8 cellular contexts compared by ENCODE assay signal in genomic region chr9:19464061-19464763, GRCh38.
DNase-seq lines count a peak whose midpoint lies in the region; ATAC-seq and TF ChIP-seq lines count a peak whose summit lies in the region.
"Had no signal": no experiment of that assay in that cellular context is flagged by ENCODE, and none has a peak within 500 bp of the region (broad histone marks: within the 10 kb centered on the region; RNA-seq: fewer than 3 reads in every experiment).

No MANE protein-coding gene starts in this region.

- H4K20me1 ChIP-seq in OCI-LY1 (ENCODE audit: insufficient read depth, low read length) = no peaks in the 10 kb centered on the region

- no peaks in the 10 kb centered on the region for H3K9me3 Mint-ChIP-seq in stimulated activated naive B cell treated with anti-CD40 and anti-IgM and Interleukin-4, amounts not matched to agents 10 μg/mL and 1 μg/mL and 100 μg/mL, for 72 hours

- H3K27me3 Mint-ChIP-seq in stimulated activated naive B cell treated with anti-CD40 and anti-IgM and Interleukin-4, amounts not matched to agents 10 μg/mL and 1 μg/mL and 100 μg/mL, for 72 hours = peaks cover 0 to 11% of the 10 kb centered on the region in 2 donors

- peak overlapping the region; percentile 51 for H3K4me2 ChIP-seq in OCI-LY1 (ENCODE audit: low read length)

- peak; percentile 11 for ATAC-seq in GM21526 (IDR thresholded peaks at IDR 0.05; ENCODE audit: low FRiP score, unreplicated experiment)
- peak in 1 of 2 donors; percentile 5 for ATAC-seq in stimulated activated naive B cell treated with anti-CD40 and anti-IgM and Interleukin-4, amounts not matched to agents 10 μg/mL and 1 μg/mL and 100 μg/mL, for 72 hours (replicated peaks)

- no peak overlapping the region for H2AFZ ChIP-seq in OCI-LY1 (ENCODE audit: low read length)

- no peak overlapping the region for H3K27ac ChIP-seq in OCI-LY1 (ENCODE audit: low read depth, low read length, poor library complexity, severe bottlenecking)

- H3K4me3 ChIP-seq in OCI-LY1 (ENCODE audit: low read depth, low read length, poor library complexity, severe bottlenecking) (peak overlapping the region; percentile 59), fibroblast of pulmonary artery (replicated peaks; ENCODE audit: low read depth, low read length) (peak overlapping the region; percentile 21), foreskin fibroblast (ENCODE audit: low read depth in 1 of 2, low read length in 2 of 2) (peak overlapping the region in 1 of 2 donors; percentile 38)

- peak overlapping the region; percentile 74 to 86 for H3K4me3 Mint-ChIP-seq in stimulated activated naive B cell treated with anti-CD40 and anti-IgM and Interleukin-4, amounts not matched to agents 10 μg/mL and 1 μg/mL and 100 μg/mL, for 72 hours

- no peak overlapping the region for H3K27ac Mint-ChIP-seq in stimulated activated naive B cell treated with anti-CD40 and anti-IgM and Interleukin-4, amounts not matched to agents 10 μg/mL and 1 μg/mL and 100 μg/mL, for 72 hours

- DNase-seq in fibroblast of pulmonary artery (ENCODE audit: low read depth) (no peak), OCI-M2 (lab: John Stamatoyannopoulos, UW; ENCODE audit: unreplicated experiment) (no peak), foreskin fibroblast (no peak), AG20443 (ENCODE audit: low spot score) (no peak)
- peak; percentile 20 for DNase-seq in stimulated activated naive B cell treated with anti-CD40 and anti-IgM and Interleukin-4, amounts not matched to agents 10 μg/mL and 1 μg/mL and 100 μg/mL, for 72 hours
- DNase-seq: NCI-H187 treated with DMSO at 0.1 percent for 48 hours had no signal

- no peaks in the 10 kb centered on the region for H3F3A ChIP-seq in OCI-LY1 (ENCODE audit: insufficient read depth, low read length)

- H3K9ac ChIP-seq in OCI-LY1 (ENCODE audit: low read length) = no peak overlapping the region; the same call in 1 of the 2 replicates

- no peaks in the 10 kb centered on the region for H3K36me3 Mint-ChIP-seq in stimulated activated naive B cell treated with anti-CD40 and anti-IgM and Interleukin-4, amounts not matched to agents 10 μg/mL and 1 μg/mL and 100 μg/mL, for 72 hours

- peaks cover 8 to 16% of the 10 kb centered on the region in 2 donors for H3K4me1 Mint-ChIP-seq in stimulated activated naive B cell treated with anti-CD40 and anti-IgM and Interleukin-4, amounts not matched to agents 10 μg/mL and 1 μg/mL and 100 μg/mL, for 72 hours

- H3K36me3 ChIP-seq in OCI-LY1 (ENCODE audit: insufficient read depth, low read length) = no peaks in the 10 kb centered on the region

- no peaks in the 10 kb centered on the region for H3K9me2 ChIP-seq in OCI-LY1 (ENCODE audit: low read depth, low read length)

- no peaks in the 10 kb centered on the region for H3K79me2 ChIP-seq in OCI-LY1 (ENCODE audit: insufficient read depth, low read length)

- no peaks in the 10 kb centered on the region; the same call in 1 of the 2 replicates for H3K27me3 ChIP-seq in OCI-LY1 (ENCODE audit: insufficient read depth, low read length)

- TF ChIP-seq CTCF in OCI-LY1 (IDR thresholded peaks at IDR 0.05; ENCODE audit: low read length) = no peak
- TF ChIP-seq CTCF in fibroblast of pulmonary artery (IDR thresholded peaks at IDR 0.05; ENCODE audit: low read length, missing control alignments) = peak; percentile 5
- no peak for TF ChIP-seq CTCF in foreskin fibroblast (IDR thresholded peaks at IDR 0.05; ENCODE audit: low read depth, low read length)

- no peaks in the 10 kb centered on the region for H3K9me3 ChIP-seq in OCI-LY1 (ENCODE audit: low read length)

- H3K4me1 ChIP-seq in OCI-LY1 (ENCODE audit: insufficient read depth, low read length, severe bottlenecking) = no peaks in the 10 kb centered on the region
